In genomic region chr5:128681764-128682664, GRCh38 we compare ENCODE assay signal across 1 cellular context.
TF ChIP-seq lines count a peak whose summit lies in the region.

No MANE protein-coding gene starts in this region.

TF ChIP-seq in GM23338, 12 proteins besides CTCF, POLR2A, EP300 and RAD21 (continued from another document):
- no peak for TF ChIP-seq ZNF462 (CRISPR knock-in tag; IDR thresholded peaks at IDR 0.05)
- TF ChIP-seq EZH2 (IDR thresholded peaks at IDR 0.05; ENCODE audit: low read depth, unreplicated experiment), result no peak
